1 cellular context compared by ENCODE assay signal in the genomic region with DNA sequence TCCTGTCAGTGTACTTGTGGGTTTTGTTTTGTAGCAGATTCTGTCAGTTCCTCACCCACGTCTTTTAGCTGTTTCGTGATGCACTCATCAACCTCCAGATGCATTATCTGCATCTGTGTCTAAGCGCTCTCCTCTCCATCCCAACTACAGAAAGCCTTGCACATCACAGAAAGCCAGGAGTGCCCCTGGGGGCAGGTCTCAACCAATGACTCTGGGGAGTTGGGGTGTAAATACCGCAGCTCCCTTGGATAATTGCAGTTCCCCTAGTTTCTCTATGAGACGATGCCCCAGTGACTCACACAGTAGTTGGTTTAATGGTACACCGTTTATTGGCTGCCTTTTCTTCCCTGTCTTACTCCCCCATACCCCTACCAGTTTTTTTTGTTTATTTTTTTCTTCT.
TF ChIP-seq lines count a peak whose summit lies in the region.

No MANE protein-coding gene starts in this region.

TF ChIP-seq in HCT116, 20 proteins besides CTCF, POLR2A, EP300 and RAD21 (continued from another document):
- TF ChIP-seq REST (IDR thresholded peaks at IDR 0.05; ENCODE audit: low read depth): no peak
TF ChIP-seq in HCT116: peak in this region for 0.
